13 cellular contexts compared by ENCODE assay signal in genomic region chr10:86392723-86393094, GRCh38.
A peak's percentile ranks its signal among the peaks of the same experiment; 100 is the strongest.
DNase-seq lines count a peak whose midpoint lies in the region; ATAC-seq and TF ChIP-seq lines count a peak whose summit lies in the region.
"Had no signal": no experiment of that assay in that cellular context is flagged by ENCODE, and none has a peak within 500 bp of the region (broad histone marks: within the 10 kb centered on the region; RNA-seq: fewer than 3 reads in every experiment).

No MANE protein-coding gene starts in this region.

- POLR2A ChIA-PET in GM10248 (lab: Yijun Ruan, JAX): no interaction called here

- no peak for TF ChIP-seq CTCF in GM10248 (IDR thresholded peaks at IDR 0.05; ENCODE audit: control extremely low read depth, extremely low read depth, low read depth, missing control alignments)

- DNase-seq in GM10248 (ENCODE audit: extremely low spot score) (peak; percentile 80), AG08396 (ENCODE audit: low spot score) (no peak), NCI-H82 (lab: John Stamatoyannopoulos, UW) (no peak), anterior cingulate cortex (lab: John Stamatoyannopoulos, UW) (no peak), OCI-M2 (lab: John Stamatoyannopoulos, UW; ENCODE audit: unreplicated experiment) (no peak)
- DNase-seq: ACHN; DMS153; left ventricle myocardium inferior; NCI-H2029; stimulated activated CD4-positive, alpha-beta T cell treated with anti-CD3 and anti-CD28 coated beads, Interleukin-15, amount 100 ng/mL, for 24 hours had no signal

- ATAC-seq in GM19043 (IDR thresholded peaks at IDR 0.05; ENCODE audit: low read depth, unreplicated experiment): peak; percentile 69
- peak; percentile 32 for ATAC-seq in HG02623 (IDR thresholded peaks at IDR 0.05; ENCODE audit: unreplicated experiment)
- ATAC-seq in HG03558 (IDR thresholded peaks at IDR 0.05; ENCODE audit: extremely low read depth, unreplicated experiment): peak; percentile 37

- CTCF ChIA-PET in GM10248 (lab: Yijun Ruan, JAX): interaction anchor here (0.9 to 6.7 kb wide), 3 partner anchors 11 to 192 kb away, joined by 3 to 41 read pairs (median 4); no protein-coding TSS in a partner anchor
